ENCODE assay signal across 8 cellular contexts in genomic region chr1:36385410-36386261, GRCh38. TPM values are rescaled to one million over a fixed set of nuclear protein-coding genes. Genes with fewer than 3 reads are reported as not detected.
DNase-seq lines count a peak whose midpoint lies in the region; ATAC-seq and TF ChIP-seq lines count a peak whose summit lies in the region.

Gene STK40, minus strand, starts transcription at chr1:36385924. Its CDS starts 24,592 bp downstream, at chr1:36361332.

- H3K9me3 ChIP-seq in CD8-positive, alpha-beta T cell (ENCODE audit: low read length), result no peaks in the 10 kb centered on the region

- H3K4me1 ChIP-seq in CD8-positive, alpha-beta T cell (ENCODE audit: insufficient read depth, low read length), result peaks cover 27% of the 10 kb centered on the region

- H3K27ac Mint-ChIP-seq in CD8-positive, alpha-beta T cell, result peak within 1 kb of the TSS; percentile 98
- peak within 1 kb of the TSS; percentile 89 to 98 for H3K27ac Mint-ChIP-seq in effector memory CD8-positive, alpha-beta T cell

- TF ChIP-seq CTCF in CD8-positive, alpha-beta T cell (IDR thresholded peaks at IDR 0.05), result no peak
- no peak for TF ChIP-seq CTCF in GM20000 (IDR thresholded peaks at IDR 0.05; ENCODE audit: extremely low read depth, missing control alignments)

- H3K36me3 ChIP-seq in CD8-positive, alpha-beta T cell (ENCODE audit: insufficient read depth, low read length), result no peaks in the 10 kb centered on the region

- POLR2A ChIA-PET in CD8-positive, alpha-beta T cell (lab: Charles Lee), result interaction anchor here (0.6 to 5.2 kb wide), 7 partner anchors 12 to 347 kb away, joined by 3 to 45 read pairs (median 4); partner anchors contain the start of genes LSM10 and SH3D21

- peaks cover 33% of the 10 kb centered on the region for H3K36me3 Mint-ChIP-seq in CD8-positive, alpha-beta T cell
- H3K36me3 Mint-ChIP-seq in effector memory CD8-positive, alpha-beta T cell (ENCODE audit: insufficient read depth), result peaks cover 30% of the 10 kb centered on the region

- CTCF ChIA-PET in CD8-positive, alpha-beta T cell (lab: Charles Lee), result interaction anchor here (1.2 to 6.8 kb wide), 5 partner anchors 8 to 43 kb away, joined by 3 to 40 read pairs (median 23); partner anchors contain the start of gene LSM10

- peaks cover 46% of the 10 kb centered on the region for H3K4me1 Mint-ChIP-seq in CD8-positive, alpha-beta T cell (ENCODE audit: low read depth)
- H3K4me1 Mint-ChIP-seq in effector memory CD8-positive, alpha-beta T cell (ENCODE audit: low read depth in 2 of 2), result peaks cover 48% of the 10 kb centered on the region in 2 donors

- peak within 1 kb of the TSS; percentile 88 for H3K4me3 Mint-ChIP-seq in CD8-positive, alpha-beta T cell
- H3K4me3 Mint-ChIP-seq in effector memory CD8-positive, alpha-beta T cell, result peak within 1 kb of the TSS; percentile 81 to 94

- peak; percentile 85 for ATAC-seq in CD8-positive, alpha-beta T cell
- peak; percentile 84 for ATAC-seq in effector memory CD8-positive, alpha-beta T cell (replicated peaks)

- intact Hi-C loops in CD8-positive, alpha-beta T cell (cut with DNase I, micrococcal nuclease), result loop anchor here (1.0 to 5.0 kb wide), 17 partner anchors 12 to 1547 kb away; partner anchors contain the start of genes LSM10 (in 2 of the 2), TRAPPC3 (in 2 of the 2), AGO1 (in 1 of the 2) and AGO3 (in 1 of the 2)

- H3K27ac ChIP-seq in CD8-positive, alpha-beta T cell (ENCODE audit: low read depth, low read length), result peak within 1 kb of the TSS; percentile 78

- H3K9me3 Mint-ChIP-seq in CD8-positive, alpha-beta T cell, result no peaks in the 10 kb centered on the region
- no peaks in the 10 kb centered on the region for H3K9me3 Mint-ChIP-seq in effector memory CD8-positive, alpha-beta T cell

- H3K4me3 ChIP-seq in CD8-positive, alpha-beta T cell (ENCODE audit: low read depth, low read length), result peak within 1 kb of the TSS; percentile 87

- H3K27me3 ChIP-seq in CD8-positive, alpha-beta T cell (ENCODE audit: insufficient read depth, low read length), result no peaks in the 10 kb centered on the region

- H3K27me3 Mint-ChIP-seq in CD8-positive, alpha-beta T cell (ENCODE audit: low read depth), result no peaks in the 10 kb centered on the region
- H3K27me3 Mint-ChIP-seq in effector memory CD8-positive, alpha-beta T cell, result no peaks in the 10 kb centered on the region

- DNase-seq in CD8-positive, alpha-beta T cell, result peak; percentile 97 to 99 (median 98)
- peak; percentile 97 for DNase-seq in GM20000 (ENCODE audit: low spot score)
- peak; percentile 98 for DNase-seq in HT-29 (ENCODE audit: low spot score)
- DNase-seq in NOMO-1 (lab: John Stamatoyannopoulos, UW; ENCODE audit: unreplicated experiment in 2 of 2), result peak; percentile 99
- DNase-seq in activated CD8-positive, alpha-beta memory T cell treated with anti-CD3 and anti-CD28 coated beads for 4 hours (ENCODE audit: low read depth in 2 of 2), result peak; percentile 97
- DNase-seq in effector memory CD8-positive, alpha-beta T cell, result peak; percentile 93
- DNase-seq in medulla oblongata (ENCODE audit: extremely low spot score), result peak; percentile 100
- DNase-seq in stimulated activated CD8-positive, alpha-beta memory T cell treated with anti-CD3 and anti-CD28 coated beads, Interleukin-12 subunit alpha, Interleukin-12 subunit beta, amount 100 ng/mL, for 1 hour (ENCODE audit: low read depth), result peak; percentile 97

RNA-seq across cellular contexts. Expression of gene STK40, which starts in this region (rescaled TPM):
- 10 to 100 TPM; 13.4 to 16.9 TPM for total RNA-seq in CD8-positive, alpha-beta T cell
- 21.0 and 26.2 TPM in 2 replicates for total RNA-seq in HT-29 (2014; rRNA removed; shearing (Covaris generic))

Comparison
In these comparisons a context has a peak if more than half of its experiments do, and no peak if none do; other contexts are left out.
1. Peak in every context shown above with its lines: DNase-seq, ATAC-seq, H3K4me3 ChIP-seq and H3K27ac ChIP-seq.